ENCODE assay signal across 8 cellular contexts in genomic region chr20:61405007-61405406, GRCh38.
"Had no signal": no experiment of that assay in that cellular context is flagged by ENCODE, and none has a peak within 500 bp of the region (broad histone marks: within the 10 kb centered on the region; RNA-seq: fewer than 3 reads in every experiment).

No MANE protein-coding gene starts in this region.

- H3K27ac ChIP-seq: HL-60 had no signal

- H3K4me3 ChIP-seq: GM23338 had no signal

- DNase-seq: H9, HCEC 1CT, KBM-7 had no signal

- ATAC-seq: GM23338, HepG2 had no signal

- FAIRE-seq: H1, H54, HepG2 had no signal
